Comparison of ENCODE assay signal across 12 cellular contexts in the genomic region with DNA sequence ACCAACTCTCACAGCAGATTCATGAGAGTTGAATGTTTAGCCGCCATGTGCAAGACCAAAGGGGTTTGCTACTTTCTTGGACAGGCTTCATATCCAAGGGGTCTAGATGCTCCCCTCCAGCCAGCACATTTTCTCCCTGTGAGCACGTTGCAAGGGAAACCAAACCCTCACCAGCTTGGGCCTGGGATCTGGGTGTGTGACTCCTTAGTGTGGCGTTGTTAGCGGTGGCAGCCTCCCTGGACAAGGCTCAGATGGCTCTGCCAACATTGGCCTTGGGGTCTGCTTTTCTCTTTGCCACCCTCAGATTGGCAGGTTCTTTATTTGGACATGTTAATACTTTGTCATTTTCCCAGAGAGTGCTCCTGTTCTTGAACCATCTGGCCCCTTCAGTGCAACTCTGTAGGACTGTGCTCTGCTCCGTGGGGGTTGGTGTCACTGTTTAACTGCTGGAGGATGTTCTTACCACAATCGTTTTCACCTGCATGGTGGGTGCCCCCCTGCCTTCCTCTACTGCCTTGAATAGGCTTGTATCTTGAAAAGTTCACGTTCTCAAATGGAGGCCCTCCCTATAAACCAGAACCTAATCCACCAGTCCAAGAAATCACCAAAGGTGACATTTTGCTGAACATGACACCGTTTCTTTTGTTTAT. TPM values are rescaled to one million over a fixed set of nuclear protein-coding genes. Genes with fewer than 3 reads are reported as not detected.
DNase-seq lines count a peak whose midpoint lies in the region; ATAC-seq, FAIRE-seq and TF ChIP-seq lines count a peak whose summit lies in the region.
"Had no signal": no experiment of that assay in that cellular context is flagged by ENCODE, and none has a peak within 500 bp of the region (broad histone marks: within the 10 kb centered on the region; RNA-seq: fewer than 3 reads in every experiment).

No MANE protein-coding gene starts in this region.

- TF ChIP-seq EP300 in HepG2 (IDR thresholded peaks at IDR 0.05; ENCODE audit: low read depth in 2 of 2, low read length in 2 of 2): no peak
- TF ChIP-seq EP300 in HepG2 (CRISPR knock-in tag; IDR thresholded peaks at IDR 0.05; ENCODE audit: borderline replicate concordance): no peak

- in situ Hi-C loops in HepG2 (cut with HindIII; ENCODE audit: extremely low pct_ligation_motif_present, low pct_unique_long_range_greater_than_20kb): no loop called here

- H3K9me3 ChIP-seq in right lobe of liver (no peaks in the 10 kb centered on the region), HepG2 (ENCODE audit: low read length) (no peaks in the 10 kb centered on the region), uterus (no peaks in the 10 kb centered on the region)

- TF ChIP-seq CTCF in right lobe of liver (IDR thresholded peaks at IDR 0.05) (no peak), HepG2 (CRISPR knock-in tag; IDR thresholded peaks at IDR 0.05) (no peak), uterus (IDR thresholded peaks at IDR 0.05) (no peak)

- CTCF ChIA-PET in HepG2 (lab: Yijun Ruan, JAX; ENCODE audit: low intra/inter-chr PET ratio, low total read pairs): no interaction called here
- CTCF ChIA-PET in activated CD4-positive, alpha-beta memory T cell treated with anti-CD3 and anti-CD28 coated beads for 36 hours (lab: Charles Lee): interaction anchor here (0.9 to 2.4 kb wide), 3 partner anchors 12 to 67 kb away, joined by 3 to 33 read pairs (median 5); a partner anchor contains a TSS

- H3K27me3 Mint-ChIP-seq in activated CD4-positive, alpha-beta memory T cell treated with anti-CD3 and anti-CD28 coated beads for 36 hours: no peaks in the 10 kb centered on the region
- H3K27me3 Mint-ChIP-seq in memory B cell: no peaks in the 10 kb centered on the region

- POLR2A ChIA-PET in HepG2 (lab: Yijun Ruan, JAX): no interaction called here
- POLR2A ChIA-PET in activated CD4-positive, alpha-beta memory T cell treated with anti-CD3 and anti-CD28 coated beads for 36 hours (lab: Charles Lee): interaction anchor here (2.2 to 8.0 kb wide), 2 partner anchors 12 to 43 kb away, joined by 9 to 121 read pairs; a partner anchor contains a TSS

- peak overlapping the region in 2 of 3 donors; percentile 67 to 68 for H3K27ac ChIP-seq in right lobe of liver
- H3K27ac ChIP-seq in HepG2 (ENCODE audit: extremely low read length, insufficient read depth, low read length): no peak overlapping the region
- H3K27ac ChIP-seq in uterus: peak overlapping the region; percentile 73 to 79
- H3K27ac ChIP-seq: brain microvascular endothelial cell had no signal

- H3K9ac ChIP-seq in HepG2 (ENCODE audit: insufficient read depth, low read depth, low read length): no peak overlapping the region

- BruUV-seq in HepG2 (replicated peaks; lab: Mats Ljungman, UMichigan): no TSS peak

- H4K20me1 ChIP-seq in HepG2 (ENCODE audit: insufficient read depth, low read length): no peaks in the 10 kb centered on the region

- H3K9me3 Mint-ChIP-seq in activated CD4-positive, alpha-beta memory T cell treated with anti-CD3 and anti-CD28 coated beads for 36 hours: no peaks in the 10 kb centered on the region
- H3K9me3 Mint-ChIP-seq in memory B cell: no peaks in the 10 kb centered on the region

- H3K4me1 Mint-ChIP-seq in activated CD4-positive, alpha-beta memory T cell treated with anti-CD3 and anti-CD28 coated beads for 36 hours (ENCODE audit: low read depth): peaks cover 93% of the 10 kb centered on the region
- peaks cover 56% of the 10 kb centered on the region for H3K4me1 Mint-ChIP-seq in memory B cell

- TF ChIP-seq POLR2A in right lobe of liver (IDR thresholded peaks at IDR 0.05) (no peak), HepG2 (IDR thresholded peaks at IDR 0.05; ENCODE audit: insufficient read depth in 1 of 2, low read depth in 2 of 2, low read length in 2 of 2) (no peak), uterus (IDR thresholded peaks at IDR 0.05) (no peak)

- H3K4me1 ChIP-seq in right lobe of liver (peaks cover 0 to 37% (median 13%) of the 10 kb centered on the region in 4 donors), HepG2 (ENCODE audit: insufficient read depth, low read length) (peaks cover 35% of the 10 kb centered on the region), uterus (peaks cover 0 to 17% of the 10 kb centered on the region in 2 donors)

- no peak overlapping the region for H2AFZ ChIP-seq in HepG2 (ENCODE audit: low read length)

- TF ChIP-seq RAD21 in HepG2 (CRISPR knock-in tag; IDR thresholded peaks at IDR 0.05): no peak

- intact Hi-C loops in right lobe of liver (cut with DNase I) (no loop called here), HepG2 (cut with micrococcal nuclease; ENCODE audit: unreplicated experiment) (no loop called here), uterus (cut with DNase I; ENCODE audit: low total_unique reads) (no loop called here)
- intact Hi-C loops in activated CD4-positive, alpha-beta memory T cell treated with anti-CD3 and anti-CD28 coated beads for 36 hours (cut with micrococcal nuclease): loop anchor here (5.0 kb wide), 1 partner anchor 660 kb away; a partner anchor contains a TSS

- H3K27me3 ChIP-seq in right lobe of liver (no peaks in the 10 kb centered on the region), HepG2 (ENCODE audit: control insufficient read depth in 1 of 2, insufficient read depth in 2 of 2, low read length in 2 of 2) (peaks cover 0 to 67% of the 10 kb centered on the region in 2 experiments; a peak in 4 of 5 replicates), uterus (no peaks in the 10 kb centered on the region), H7 (ENCODE audit: control insufficient read depth, insufficient read depth, low read length) (peaks cover 27% of the 10 kb centered on the region)

- H3K79me2 ChIP-seq in HepG2 (ENCODE audit: insufficient read depth, low read length): no peaks in the 10 kb centered on the region

- ATAC-seq in right lobe of liver (no peak), HepG2 (no peak), memory B cell (ENCODE audit: low read depth) (no peak), HG03439 (IDR thresholded peaks at IDR 0.05; ENCODE audit: unreplicated experiment) (no peak)

- H3K4me3 Mint-ChIP-seq in activated CD4-positive, alpha-beta memory T cell treated with anti-CD3 and anti-CD28 coated beads for 36 hours: no peak overlapping the region
- peak overlapping the region; percentile 65 for H3K4me3 Mint-ChIP-seq in memory B cell

- peaks cover 10% of the 10 kb centered on the region for H3K36me3 Mint-ChIP-seq in activated CD4-positive, alpha-beta memory T cell treated with anti-CD3 and anti-CD28 coated beads for 36 hours
- peaks cover 11% of the 10 kb centered on the region for H3K36me3 Mint-ChIP-seq in memory B cell

- DNase-seq in right lobe of liver (no peak), HepG2 (ENCODE audit: low spot score) (no peak), memory B cell (ENCODE audit: low spot score in 2 of 2) (peak in 1 of 2 donors; percentile 34), uterus (no peak), H7 (no peak)
- peak; percentile 36 for DNase-seq in activated CD4-positive, alpha-beta memory T cell treated with anti-CD3 and anti-CD28 coated beads for 36 hours
- no peak for DNase-seq in stimulated activated CD4-positive, alpha-beta T cell treated with anti-CD3 and anti-CD28 coated beads, Interleukin-4, amount 100 ng/mL, for 4 hours
- DNase-seq: brain microvascular endothelial cell, NCI-H1694 had no signal

- H3K4me2 ChIP-seq in HepG2 (ENCODE audit: low read depth, low read length): no peak overlapping the region

- 74% methylated on average over 5 of the region's 8 CpGs for WGBS in right lobe of liver (ENCODE audit: insufficient coverage, low coverage, low lambda C conversion rate, missing lambda C conversion rate)
- WGBS in HepG2 (ENCODE audit: low lambda C conversion rate): 50% methylated on average over 7 of the region's 8 CpGs

- no peaks in the 10 kb centered on the region for H3K36me3 ChIP-seq in right lobe of liver
- H3K36me3 ChIP-seq in HepG2 (replicated peaks in 1 of 2; ENCODE audit: control insufficient read depth in 1 of 2, insufficient read depth in 2 of 2, low read length in 2 of 2): no peaks in the 10 kb centered on the region
- no peaks in the 10 kb centered on the region for H3K36me3 ChIP-seq in uterus
- H3K36me3 ChIP-seq in H7 (replicated peaks; ENCODE audit: control insufficient read depth, insufficient read depth, low read length): no peaks in the 10 kb centered on the region
- H3K36me3 ChIP-seq: brain microvascular endothelial cell had no signal

- no peak for FAIRE-seq in HepG2 (lab: Jason Lieb, UNC)
- FAIRE-seq: frontal cortex, TTC549 had no signal

- H3K4me3 ChIP-seq in right lobe of liver: no peak overlapping the region
- no peak overlapping the region for H3K4me3 ChIP-seq in HepG2 (replicated peaks in 1 of 3; ENCODE audit: insufficient read depth in 1 of 3, low read depth in 2 of 3, low read length in 3 of 3)
- no peak overlapping the region for H3K4me3 ChIP-seq in uterus
- no peak overlapping the region for H3K4me3 ChIP-seq in H7 (ENCODE audit: insufficient read depth, low read depth, low read length)

- peak overlapping the region; percentile 96 for H3K27ac Mint-ChIP-seq in activated CD4-positive, alpha-beta memory T cell treated with anti-CD3 and anti-CD28 coated beads for 36 hours
- peak overlapping the region; percentile 99 for H3K27ac Mint-ChIP-seq in memory B cell

RNA-seq across cellular contexts. Expression of a gene that starts 13.4 kb away (rescaled TPM):
- total RNA-seq in right lobe of liver (1 to 10 TPM; 3.3 to 9.8 (median 4.8) TPM), HepG2 (2016; rRNA removed; fragmentation: Illumina TruSeq; extraction: Trizol) (not detected in 2 replicates), uterus (10 to 100 TPM; 11.8 to 51.7 (median 18.4) TPM)
- total RNA-seq in HepG2 (2016; cell fraction: cytosol; rRNA removed; fragmentation: Illumina TruSeq; extraction: Trizol; ENCODE audit: low read depth): not detected in 2 replicates
- total RNA-seq in HepG2 (2016; cell fraction: insoluble cytoplasmic fraction; rRNA removed; fragmentation: Illumina TruSeq; extraction: Trizol): not detected in 2 replicates
- total RNA-seq in HepG2 (2016; cell fraction: membrane; rRNA removed; fragmentation: Illumina TruSeq; extraction: Trizol): not detected in 2 replicates
- total RNA-seq in HepG2 (2016; cell fraction: nucleus; rRNA removed; fragmentation: Illumina TruSeq; extraction: Trizol): not detected in 2 replicates
- 0.04 and 0.10 TPM in 2 replicates for polyA plus RNA-seq in HepG2 (2011; rRNA removed)
- 0.08 TPM in 2 replicates for polyA plus RNA-seq in HepG2 (2011; cell fraction: cytosol; rRNA removed)
- polyA plus RNA-seq in HepG2 (2011; cell fraction: nucleus; rRNA removed): 0.06 and 0.12 TPM in 2 replicates
- 0.09 TPM in 1 of 2 replicates, not detected in the other for polyA plus RNA-seq in HepG2 (2012)
- polyA plus RNA-seq in HepG2 (2016; cell fraction: cytosol; fragmentation: Illumina TruSeq; extraction: Trizol; ENCODE audit: low read depth): not detected in 2 replicates
- polyA plus RNA-seq in HepG2 (2016; cell fraction: insoluble cytoplasmic fraction; fragmentation: Illumina TruSeq; extraction: Trizol; ENCODE audit: low read depth): not detected in 2 replicates
- polyA plus RNA-seq in HepG2 (2016; cell fraction: membrane; fragmentation: Illumina TruSeq; extraction: Trizol; ENCODE audit: low read depth): not detected in 2 replicates
- polyA plus RNA-seq in HepG2 (2016; cell fraction: nucleus; fragmentation: Illumina TruSeq; extraction: Trizol; ENCODE audit: insufficient read depth, low read depth): not detected in 2 replicates
- polyA minus RNA-seq in HepG2 (2011; rRNA and poly(A)+ RNA removed; ENCODE audit: low replicate concordance): 0.10 and 7.4 TPM in 2 replicates
- 0.97 TPM in 1 of 2 replicates, not detected in the other for polyA minus RNA-seq in HepG2 (2011; cell fraction: cytosol; rRNA and poly(A)+ RNA removed)
- polyA minus RNA-seq in HepG2 (2011; cell fraction: nucleus; rRNA and poly(A)+ RNA removed): not detected in 2 replicates
- total RNA-seq in activated CD4-positive, alpha-beta memory T cell treated with anti-CD3 and anti-CD28 coated beads for 36 hours: 10 to 100 TPM; 22.2 to 24.6 TPM
- total RNA-seq in H7 (2014; rRNA removed; shearing (Covaris generic)): 0.07 and 0.92 TPM in 2 replicates
